ENCODE assay signal across 30 cellular contexts in genomic region chr4:108432418-108432817, GRCh38.
DNase-seq lines count a peak whose midpoint lies in the region; ATAC-seq and TF ChIP-seq lines count a peak whose summit lies in the region.
"Had no signal": no experiment of that assay in that cellular context is flagged by ENCODE, and none has a peak within 500 bp of the region (broad histone marks: within the 10 kb centered on the region; RNA-seq: fewer than 3 reads in every experiment).

No MANE protein-coding gene starts in this region.

- no peak overlapping the region for H4K91ac ChIP-seq in neuronal stem cell (ENCODE audit: low read depth, low read length, poor library complexity)

- TF ChIP-seq CTCF in right atrium auricular region (IDR thresholded peaks at IDR 0.05) = no peak

- H3K27ac ChIP-seq in KOPT-K1 (ENCODE audit: low read depth, low read length, poor library complexity, severe bottlenecking) = peak overlapping the region; percentile 88
- H3K27ac ChIP-seq in neuronal stem cell (replicated peaks; ENCODE audit: low read length) = no peak overlapping the region
- no peak overlapping the region for H3K27ac ChIP-seq in right atrium auricular region
- H3K27ac ChIP-seq: cardiac muscle cell, esophagus squamous epithelium, hepatocyte, parathyroid adenoma, upper lobe of right lung had no signal

- no peaks in the 10 kb centered on the region for H3K36me3 Mint-ChIP-seq in activated T-cell treated with anti-CD3 and anti-CD28 coated beads, Interleukin-2, amount 50 U/mL, for 4 hours (ENCODE audit: insufficient read depth)
- H3K36me3 Mint-ChIP-seq in activated naive CD8-positive, alpha-beta T cell treated with anti-CD3 and anti-CD28 coated beads for 36 hours = peaks cover 1% of the 10 kb centered on the region

- no peak overlapping the region for H2AFZ ChIP-seq in neuronal stem cell (ENCODE audit: low read length)
- H2AFZ ChIP-seq: hepatocyte, parathyroid adenoma had no signal

- H3K4me3 ChIP-seq in neuronal stem cell (ENCODE audit: low read length in 2 of 2) (peak overlapping the region in 1 of 2 donors; percentile 8), right atrium auricular region (no peak overlapping the region)
- H3K4me3 ChIP-seq: cardiac muscle cell, esophagus squamous epithelium, hepatocyte, spleen, upper lobe of right lung had no signal

- H3K4me3 Mint-ChIP-seq in activated T-cell treated with anti-CD3 and anti-CD28 coated beads, Interleukin-2, amount 50 U/mL, for 4 hours = no peak overlapping the region
- H3K4me3 Mint-ChIP-seq in activated naive CD8-positive, alpha-beta T cell treated with anti-CD3 and anti-CD28 coated beads for 36 hours = no peak overlapping the region

- peaks cover 3% of the 10 kb centered on the region for H3K9me3 ChIP-seq in KOPT-K1 (ENCODE audit: insufficient read depth, low read length, poor library complexity, severe bottlenecking)
- H3K9me3 ChIP-seq in neuronal stem cell (replicated peaks in 1 of 2; ENCODE audit: control insufficient read depth in 2 of 2, insufficient read depth in 1 of 2, low read depth in 1 of 2, low read length in 2 of 2) = no peaks in the 10 kb centered on the region
- H3K9me3 ChIP-seq in right atrium auricular region = no peaks in the 10 kb centered on the region
- H3K9me3 ChIP-seq: BE2C, Caco-2, esophagus squamous epithelium, spleen, upper lobe of right lung had no signal

- H3K14ac ChIP-seq in neuronal stem cell (ENCODE audit: low read length) = no peak overlapping the region

- H2BK120ac ChIP-seq in neuronal stem cell (ENCODE audit: low read depth, low read length) = no peak overlapping the region

- H3K4me1 ChIP-seq in neuronal stem cell (ENCODE audit: control insufficient read depth in 2 of 2, insufficient read depth in 1 of 2, low read depth in 1 of 2, low read length in 2 of 2) (no peaks in the 10 kb centered on the region), right atrium auricular region (no peaks in the 10 kb centered on the region)
- H3K4me1 ChIP-seq: BE2C, Caco-2, parathyroid adenoma, upper lobe of right lung had no signal

- H3K18ac ChIP-seq in neuronal stem cell (ENCODE audit: low read length) = no peak overlapping the region

- peaks cover 4% of the 10 kb centered on the region for H3K9me3 Mint-ChIP-seq in activated T-cell treated with anti-CD3 and anti-CD28 coated beads, Interleukin-2, amount 50 U/mL, for 4 hours
- no peaks in the 10 kb centered on the region for H3K9me3 Mint-ChIP-seq in activated naive CD8-positive, alpha-beta T cell treated with anti-CD3 and anti-CD28 coated beads for 36 hours

- H3K27me3 ChIP-seq in neuronal stem cell (ENCODE audit: control insufficient read depth in 3 of 3, insufficient read depth in 3 of 3, low read depth in 1 of 3, low read length in 3 of 3) = no peaks in the 10 kb centered on the region
- no peaks in the 10 kb centered on the region for H3K27me3 ChIP-seq in right atrium auricular region
- H3K27me3 ChIP-seq: BE2C, cardiac muscle cell, esophagus squamous epithelium, hepatocyte, spleen, upper lobe of right lung had no signal

- H4K8ac ChIP-seq in neuronal stem cell (ENCODE audit: low read depth, low read length) = peak overlapping the region; percentile 82

- no CpG with 5 or more reads among the region's 3 CpGs for WGBS in neuronal stem cell (ENCODE audit: extremely low coverage in 2 of 2, insufficient read length in 2 of 2, insufficient replicate concordance in 1 of 2), 2 donors

- no peak overlapping the region for H3K4ac ChIP-seq in neuronal stem cell (ENCODE audit: low read length)

- H3K27ac Mint-ChIP-seq in activated naive CD8-positive, alpha-beta T cell treated with anti-CD3 and anti-CD28 coated beads for 36 hours = peak overlapping the region; percentile 9

- H3K79me1 ChIP-seq in neuronal stem cell (ENCODE audit: low read depth, low read length) = no peaks in the 10 kb centered on the region

- H3K4me2 ChIP-seq in neuronal stem cell (ENCODE audit: insufficient read depth, low read length, poor library complexity, severe bottlenecking) = no peak overlapping the region
- H3K4me2 ChIP-seq: hepatocyte had no signal

- H2BK12ac ChIP-seq in neuronal stem cell (ENCODE audit: low read length) = no peak overlapping the region

- peak; percentile 53 to 59 for ATAC-seq in activated T-cell treated with anti-CD3 and anti-CD28 coated beads, Interleukin-2, amount 50 U/mL, for 4 hours
- ATAC-seq: left cardiac atrium, Panc1, right cardiac atrium, upper lobe of right lung had no signal

- H2BK5ac ChIP-seq in neuronal stem cell (ENCODE audit: low read length) = no peak overlapping the region

- no peak for DNase-seq in activated T-cell treated with anti-CD3 and anti-CD28 coated beads, Interleukin-2, amount 50 U/mL, for 4 hours
- DNase-seq in activated T-cell treated with anti-CD3 and anti-CD28 coated beads for 4 hours (no peak), neuronal stem cell (ENCODE audit: low spot score) (no peak), HPDE6-E6E7 (ENCODE audit: extremely low spot score) (no peak), right atrium auricular region (ENCODE audit: low spot score) (no peak), SIG-M5 treated with dmso at 0.1 percent for 504 hours (lab: John Stamatoyannopoulos, UW; ENCODE audit: unreplicated experiment) (no peak)
- no peak for DNase-seq in activated naive CD8-positive, alpha-beta T cell treated with anti-CD3 and anti-CD28 coated beads for 36 hours
- DNase-seq: ACHN; activated CD8-positive, alpha-beta memory T cell treated with anti-CD3 and anti-CD28 coated beads, Interleukin-2, amount 50 U/mL, for 4 hours; activated gamma-delta T cell treated with Interleukin-2 at 50 U/mL for 16 hours; aorta; BE2C; Caco-2; DMS79 treated with DMSO at 0.1 percent for 48 hours; esophagus squamous epithelium; left cardiac atrium; MM.1S; NCI-H2029 treated with DMSO at 0.1 percent for 48 hours; NCI-H526 treated with DMSO at 0.1 percent for 48 hours; right cardiac atrium; SHP77; spleen; stimulated activated CD4-positive, alpha-beta T cell treated with anti-CD3 and anti-CD28 coated beads, Interleukin-2, amount 100 ng/mL, for 48 hours; SW 1271; upper lobe of right lung had no signal

- no peaks in the 10 kb centered on the region for H3K27me3 Mint-ChIP-seq in activated T-cell treated with anti-CD3 and anti-CD28 coated beads, Interleukin-2, amount 50 U/mL, for 4 hours (ENCODE audit: low read depth)
- H3K27me3 Mint-ChIP-seq in activated naive CD8-positive, alpha-beta T cell treated with anti-CD3 and anti-CD28 coated beads for 36 hours = no peaks in the 10 kb centered on the region

- H3K4me1 Mint-ChIP-seq in activated T-cell treated with anti-CD3 and anti-CD28 coated beads, Interleukin-2, amount 50 U/mL, for 4 hours (ENCODE audit: low read depth) = peaks cover 45% of the 10 kb centered on the region
- peaks cover 54% of the 10 kb centered on the region for H3K4me1 Mint-ChIP-seq in activated naive CD8-positive, alpha-beta T cell treated with anti-CD3 and anti-CD28 coated beads for 36 hours

- H2AK5ac ChIP-seq in neuronal stem cell (ENCODE audit: low read depth, low read length) = no peak overlapping the region

- H3K9ac ChIP-seq in neuronal stem cell (ENCODE audit: low read depth, low read length, poor library complexity) = no peak overlapping the region
- H3K9ac ChIP-seq: parathyroid adenoma had no signal

- H2BK15ac ChIP-seq in neuronal stem cell (ENCODE audit: low read length) = no peak overlapping the region

- H3K23ac ChIP-seq in neuronal stem cell (ENCODE audit: low read depth, low read length, poor library complexity) = no peak overlapping the region

- H3K36me3 ChIP-seq in KOPT-K1 (ENCODE audit: insufficient read depth, low read length) (no peaks in the 10 kb centered on the region), neuronal stem cell (replicated peaks in 1 of 2; ENCODE audit: control insufficient read depth in 2 of 2, insufficient read depth in 2 of 2, low read length in 2 of 2) (no peaks in the 10 kb centered on the region), right atrium auricular region (no peaks in the 10 kb centered on the region)
- H3K36me3 ChIP-seq: BE2C, cardiac muscle cell, esophagus squamous epithelium, spleen, upper lobe of right lung had no signal
